Comparison of ENCODE assay signal across 21 cellular contexts in the genomic region with DNA sequence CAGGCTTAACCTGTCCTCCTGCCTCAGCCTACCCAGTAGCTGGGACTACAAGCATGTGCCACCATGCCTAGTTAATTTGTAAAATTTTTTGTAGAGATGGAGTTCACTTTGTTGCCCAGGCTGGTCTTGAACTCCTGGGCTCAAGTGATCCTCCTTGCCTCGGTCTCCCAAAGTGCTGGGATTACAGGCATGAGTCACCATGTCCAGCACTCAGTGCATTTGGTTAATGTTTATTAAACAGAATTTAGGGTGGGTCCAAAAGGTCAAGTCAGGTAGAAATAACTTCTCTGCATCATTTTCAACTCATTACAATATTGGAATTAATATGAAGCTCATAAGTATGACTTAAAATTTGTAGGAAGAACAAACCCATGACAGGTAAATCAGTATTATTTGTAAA.
"Had no signal": no experiment of that assay in that cellular context is flagged by ENCODE, and none has a peak within 500 bp of the region (broad histone marks: within the 10 kb centered on the region; RNA-seq: fewer than 3 reads in every experiment).

No MANE protein-coding gene starts in this region.

- H3K79me2 ChIP-seq: hepatocyte had no signal

- ATAC-seq: foreskin keratinocyte, gastroesophageal sphincter, heart left ventricle, left cardiac atrium, lower lobe of right lung, mucosa of descending colon had no signal

- H3K4me2 ChIP-seq: hepatocyte had no signal

- H3K27me3 ChIP-seq: dorsolateral prefrontal cortex, esophagus muscularis mucosa, foreskin keratinocyte, gastroesophageal sphincter, heart left ventricle, hepatocyte had no signal

- H3K27ac ChIP-seq: coronary artery, dorsolateral prefrontal cortex, esophagus muscularis mucosa, foreskin keratinocyte, gastroesophageal sphincter, heart left ventricle, hepatocyte, left ventricle myocardium inferior, lower lobe of right lung had no signal

- H3K9me3 ChIP-seq: esophagus muscularis mucosa, gastroesophageal sphincter, heart left ventricle, left ventricle myocardium inferior, lower lobe of right lung, mucosa of descending colon had no signal

- DNase-seq: dermis blood vessel endothelial cell; dorsolateral prefrontal cortex; effector CD4-positive, alpha-beta T cell; effector memory CD4-positive, alpha-beta T cell; foreskin keratinocyte; heart left ventricle; hypothalamus; immature natural killer cell; islet precursor cell; left cardiac atrium; left ventricle myocardium inferior; lower lobe of right lung; mesenchymal stem cell; mucosa of descending colon; naive B cell had no signal

- H3K4me1 ChIP-seq: esophagus muscularis mucosa, foreskin keratinocyte, gastroesophageal sphincter, heart left ventricle, left ventricle myocardium inferior, lower lobe of right lung had no signal

- H2AFZ ChIP-seq: hepatocyte had no signal

- H3K4me3 ChIP-seq: coronary artery, dorsolateral prefrontal cortex, esophagus muscularis mucosa, gastroesophageal sphincter, heart left ventricle, hepatocyte, left ventricle myocardium inferior, lower lobe of right lung, mucosa of descending colon had no signal

- FAIRE-seq: endothelial cell of umbilical vein, frontal cortex had no signal
